Comparison of ENCODE assay signal across 1 cellular context in the genomic region with DNA sequence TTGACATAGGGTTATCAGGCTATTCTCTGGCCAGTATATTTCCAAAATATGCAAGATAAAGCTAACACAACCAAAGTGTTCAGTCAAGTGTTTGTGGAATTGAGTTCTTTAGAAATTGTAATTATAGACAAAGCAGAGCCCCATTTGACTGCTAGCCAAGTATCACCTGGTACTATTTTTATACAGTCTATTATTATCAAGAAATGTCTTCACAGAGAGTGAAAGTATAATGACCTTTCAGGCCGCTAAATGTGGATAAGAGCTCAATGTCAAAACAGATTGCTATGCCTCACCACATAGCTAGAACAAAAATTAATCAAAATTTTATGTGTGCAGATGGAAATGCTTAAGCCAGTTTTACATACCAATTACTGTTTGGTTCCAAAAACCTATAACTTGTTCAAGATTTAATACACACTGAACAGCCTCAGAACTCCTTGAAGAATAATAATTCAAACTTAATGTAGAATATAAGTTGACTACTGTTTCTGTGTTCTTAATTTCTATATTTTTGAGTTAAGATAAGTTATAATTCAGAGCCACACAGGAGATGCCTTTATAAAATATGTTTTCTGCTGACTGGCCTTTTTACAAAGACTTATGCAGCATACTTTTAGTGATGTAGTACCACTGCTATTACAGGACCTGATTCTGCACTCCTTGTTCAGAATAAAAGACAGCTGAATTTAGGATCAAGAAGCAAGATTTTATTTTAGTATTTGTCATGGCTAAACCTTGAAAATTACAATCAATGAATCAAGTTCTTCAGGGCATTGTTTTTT.
TF ChIP-seq lines count a peak whose summit lies in the region.

No MANE protein-coding gene starts in this region.

TF ChIP-seq in neural cell, 6 proteins besides CTCF, POLR2A, EP300 and RAD21:
- no peak for TF ChIP-seq REST (IDR thresholded peaks at IDR 0.05; ENCODE audit: borderline replicate concordance)
- TF ChIP-seq POLR2AphosphoS5 (IDR thresholded peaks at IDR 0.05) = peak; percentile 24
- TF ChIP-seq EZH2 (IDR thresholded peaks at IDR 0.05; ENCODE audit: borderline replicate concordance, insufficient read depth, low read length, poor library complexity, severe bottlenecking) = no peak
- no peak for TF ChIP-seq SMC3 (conservative IDR thresholded peaks at IDR 0.05; ENCODE audit: poor library complexity)
